ENCODE assay signal across 8 cellular contexts in the genomic region with DNA sequence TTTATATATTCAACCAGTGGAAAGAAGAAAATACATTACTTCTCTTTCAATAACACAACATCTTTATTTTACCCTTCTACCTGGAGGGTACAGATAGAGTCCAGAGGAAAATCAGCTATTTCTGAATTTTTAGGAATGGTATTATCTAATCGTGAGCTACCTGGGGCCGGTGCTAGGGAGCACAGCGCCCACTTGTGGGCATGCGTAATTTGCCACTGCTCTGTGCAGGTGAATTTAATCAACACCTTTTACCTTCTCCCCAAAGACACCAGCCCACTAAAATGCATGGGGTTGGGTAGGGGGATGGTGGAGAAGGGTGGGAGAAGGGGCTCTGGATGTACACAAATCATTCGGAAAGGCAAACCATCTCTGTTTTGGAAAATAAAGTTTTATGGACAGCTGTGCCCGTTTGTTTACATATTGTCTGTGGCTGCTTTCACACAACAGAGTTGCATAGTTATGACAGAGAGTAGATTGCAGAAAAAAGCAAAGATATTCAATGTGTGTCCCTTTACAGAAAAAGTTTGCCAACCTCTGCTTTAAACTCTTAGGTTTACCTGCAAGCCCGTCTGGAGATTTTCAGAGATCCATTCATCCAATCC.
DNase-seq lines count a peak whose midpoint lies in the region; FAIRE-seq and TF ChIP-seq lines count a peak whose summit lies in the region.

No MANE protein-coding gene starts in this region.

- H3K27me3 Mint-ChIP-seq in nephron (ENCODE audit: low read depth), result no peaks in the 10 kb centered on the region

- H3K36me3 ChIP-seq in WERI-Rb-1, result no peaks in the 10 kb centered on the region

- POLR2A ChIA-PET in AG04449 (lab: Yijun Ruan, JAX), result no interaction called here

- no peak overlapping the region for H3K4me3 Mint-ChIP-seq in nephron

- TF ChIP-seq CTCF in AG04449 (IDR thresholded peaks at IDR 0.05; ENCODE audit: insufficient read depth, low read length, missing control alignments), result peak; percentile 8
- peak; percentile 94 for TF ChIP-seq CTCF in GM13976 (IDR thresholded peaks at IDR 0.05; ENCODE audit: borderline replicate concordance, control extremely low read depth, extremely low read depth, insufficient read depth, missing control alignments)
- peak; percentile 82 for TF ChIP-seq CTCF in HL-60 (IDR thresholded peaks at IDR 0.05; ENCODE audit: insufficient read depth, low read length)
- peak; percentile 93 for TF ChIP-seq CTCF in WERI-Rb-1 (IDR thresholded peaks at IDR 0.05; ENCODE audit: low read depth, low read length)
- peak; percentile 38 to 66 (median 52) for TF ChIP-seq CTCF in nephron (IDR thresholded peaks at IDR 0.05; ENCODE audit: unreplicated experiment in 3 of 3)

- H3K27ac ChIP-seq in HL-60 (replicated peaks) (no peak overlapping the region), WERI-Rb-1 (no peak overlapping the region)

- in situ Hi-C loops in GM13976 (cut with MboI; ENCODE audit: low sequenced_read_pairs, unreplicated experiment), result loop anchor here (10.0 kb wide), 1 partner anchor 624 kb away; no protein-coding TSS in a partner anchor

- no peak for FAIRE-seq in RCC 7860 (lab: Jason Lieb, UNC)

- no peaks in the 10 kb centered on the region for H3K9me3 ChIP-seq in WERI-Rb-1 (ENCODE audit: severe bottlenecking)

- H3K27me3 ChIP-seq in HL-60 (ENCODE audit: insufficient read depth, poor library complexity, severe bottlenecking) (peaks cover 2% of the 10 kb centered on the region), WERI-Rb-1 (ENCODE audit: insufficient read depth, low read depth, severe bottlenecking) (no peaks in the 10 kb centered on the region)

- H3K4me1 Mint-ChIP-seq in nephron, result peaks cover 10% of the 10 kb centered on the region

- no peaks in the 10 kb centered on the region for H3K36me3 Mint-ChIP-seq in nephron (ENCODE audit: low read depth)

- H3K27ac Mint-ChIP-seq in nephron, result no peak overlapping the region

- H3K9me3 Mint-ChIP-seq in nephron, result no peaks in the 10 kb centered on the region

- DNase-seq in AG04449 (ENCODE audit: low read depth, low spot score), result no peak
- peak; percentile 7 for DNase-seq in GM13976 (ENCODE audit: low spot score)
- peak in 1 of 2 experiments; percentile 11 for DNase-seq in HL-60 (ENCODE audit: low read depth in 1 of 2, low spot score in 1 of 2)
- peak; percentile 68 for DNase-seq in WERI-Rb-1
- no peak for DNase-seq in SIG-M5 treated with dmso at 0.1 percent for 504 hours (lab: John Stamatoyannopoulos, UW; ENCODE audit: unreplicated experiment)
- no peak for DNase-seq in kidney glomerular epithelial cell (lab: John Stamatoyannopoulos, UW)
- DNase-seq in RCC 7860 (ENCODE audit: low spot score), result no peak

- no peak overlapping the region for H3K4me3 ChIP-seq in AG04449 (ENCODE audit: low read depth, low read length)
- no peak overlapping the region for H3K4me3 ChIP-seq in HL-60 (replicated peaks; ENCODE audit: insufficient read depth, low read length)
- H3K4me3 ChIP-seq in WERI-Rb-1 (ENCODE audit: low read depth, low read length), result no peak overlapping the region

- CTCF ChIA-PET in AG04449 (lab: Yijun Ruan, JAX), result no interaction called here

Comparison
In these comparisons a context has a peak if more than half of its experiments do, and no peak if none do; other contexts are left out.
1. DNase-seq: peak in GM13976 (single experiment) and WERI-Rb-1 (single experiment); none in AG04449 (single experiment), SIG-M5 treated with dmso at 0.1 percent for 504 hours (single experiment), kidney glomerular epithelial cell (single experiment) and RCC 7860 (single experiment).
2. CTCF ChIP-seq: peak in every context shown above with its lines; median percentile 94 in GM13976; 93 in WERI-Rb-1; 82 in HL-60; 52 in nephron; 8 in AG04449.